ENCODE assay signal across 20 cellular contexts in genomic region chr11:107307991-107308390, GRCh38.
DNase-seq lines count a peak whose midpoint lies in the region; TF ChIP-seq lines count a peak whose summit lies in the region.
"Had no signal": no experiment of that assay in that cellular context is flagged by ENCODE, and none has a peak within 500 bp of the region (broad histone marks: within the 10 kb centered on the region; RNA-seq: fewer than 3 reads in every experiment).

No MANE protein-coding gene starts in this region.

- H3K4me3 ChIP-seq in A673 (ENCODE audit: low read depth, low read length, poor library complexity, severe bottlenecking) (no peak overlapping the region), testis (no peak overlapping the region)
- H3K4me3 ChIP-seq: GM23338, SJSA1 had no signal

- BruUV-seq in A673 (replicated peaks; lab: Mats Ljungman, UMichigan), result no TSS peak
- BruUV-seq in Calu3 (replicated peaks; lab: Mats Ljungman, UMichigan), result no TSS peak

- no peak for TF ChIP-seq CTCF in A673 (conservative IDR thresholded peaks at IDR 0.05; ENCODE audit: low read depth, low read length)
- TF ChIP-seq CTCF in testis (IDR thresholded peaks at IDR 0.05), result no peak
- TF ChIP-seq CTCF in Calu3 (IDR thresholded peaks at IDR 0.05; ENCODE audit: unreplicated experiment), result no peak

- CTCF ChIA-PET in A673 (lab: Charles Lee), result no interaction called here
- CTCF ChIA-PET in HEK293T (lab: Yijun Ruan, JAX), result no interaction called here
- CTCF ChIA-PET in Calu3 (lab: Charles Lee), result no interaction called here

- H3K27ac Mint-ChIP-seq in Calu3 (ENCODE audit: unreplicated experiment), result no peak overlapping the region
- H3K27ac Mint-ChIP-seq: B cell, GM23338, IgD-negative memory B cell had no signal

- no peak overlapping the region for H3K4me3 Mint-ChIP-seq in Calu3 (ENCODE audit: low read depth, unreplicated experiment)
- H3K4me3 Mint-ChIP-seq: B cell, GM23338, IgD-negative memory B cell had no signal

- no peak overlapping the region for H3K27ac ChIP-seq in A673 (ENCODE audit: low read depth, low read length, poor library complexity, severe bottlenecking)
- H3K27ac ChIP-seq in testis, result no peak overlapping the region
- H3K27ac ChIP-seq: SJSA1 had no signal

- H3K27me3 ChIP-seq in A673 (replicated peaks; ENCODE audit: insufficient read depth, low read depth, low read length, poor library complexity) (no peaks in the 10 kb centered on the region), testis (no peaks in the 10 kb centered on the region)
- H3K27me3 ChIP-seq: SJSA1 had no signal

- H3K4me1 ChIP-seq in A673 (ENCODE audit: insufficient read depth, low read length, poor library complexity, severe bottlenecking) (peaks cover 4% of the 10 kb centered on the region), testis (no peaks in the 10 kb centered on the region)
- H3K4me1 ChIP-seq: SJSA1 had no signal

- no peaks in the 10 kb centered on the region for H3K9me3 Mint-ChIP-seq in Calu3 (ENCODE audit: low read depth, unreplicated experiment)
- H3K9me3 Mint-ChIP-seq: GM23338 had no signal

- peak; percentile 11 for DNase-seq in NCI-H1105 treated with DMSO at 0.1 percent for 48 hours (lab: John Stamatoyannopoulos, UW)
- no peak for DNase-seq in NCI-H1105 (lab: John Stamatoyannopoulos, UW)
- peak; percentile 68 for DNase-seq in A673 (ENCODE audit: low spot score)
- DNase-seq in HEK293T (ENCODE audit: extremely low spot score), result peak; percentile 5
- peak; percentile 58 for DNase-seq in NCI-H2171 treated with DMSO at 0.1 percent for 48 hours (lab: John Stamatoyannopoulos, UW)
- DNase-seq in cardiac septum (ENCODE audit: low spot score), result no peak
- DNase-seq in testis, result no peak
- DNase-seq in Calu3, result no peak
- DNase-seq: DMS53, GDM1, HCEC 1CT, NCI-H146, NCI-H2029, NCI-H226, NCI-H510A treated with DMSO at 0.1 percent for 48 hours, T-helper 1 cell had no signal

- H3K27me3 Mint-ChIP-seq in Calu3 (ENCODE audit: unreplicated experiment), result no peaks in the 10 kb centered on the region
- H3K27me3 Mint-ChIP-seq: B cell, IgD-negative memory B cell had no signal

- H3K4me1 Mint-ChIP-seq in Calu3 (ENCODE audit: low read depth, unreplicated experiment), result no peaks in the 10 kb centered on the region
- H3K4me1 Mint-ChIP-seq: B cell, GM23338, IgD-negative memory B cell had no signal

- 77 to 80% methylated on average over 2 of the region's 2 CpGs for WGBS in testis, 2 donors

- POLR2A ChIA-PET in A673 (lab: Charles Lee; ENCODE audit: low non-redundant PET), result no interaction called here
- POLR2A ChIA-PET in HEK293T (lab: Yijun Ruan, JAX), result no interaction called here

- no peaks in the 10 kb centered on the region for H3K36me3 ChIP-seq in A673 (ENCODE audit: insufficient read depth, low read length, poor library complexity, severe bottlenecking)
- no peaks in the 10 kb centered on the region for H3K36me3 ChIP-seq in testis (ENCODE audit: low read depth, missing control alignments)
- H3K36me3 ChIP-seq: SJSA1 had no signal

- no peaks in the 10 kb centered on the region for H3K36me3 Mint-ChIP-seq in Calu3 (ENCODE audit: insufficient read depth, unreplicated experiment)

- H3K9me3 ChIP-seq in A673 (ENCODE audit: low read depth, low read length, poor library complexity, severe bottlenecking) (no peaks in the 10 kb centered on the region), testis (no peaks in the 10 kb centered on the region)
- H3K9me3 ChIP-seq: SJSA1 had no signal

- intact Hi-C loops in A673 (cut with micrococcal nuclease; ENCODE audit: unreplicated experiment), result no loop called here
- intact Hi-C loops in cardiac septum (cut with DNase I), result no loop called here
- intact Hi-C loops in testis (cut with DNase I; ENCODE audit: low total_unique reads), result no loop called here
- intact Hi-C loops in Calu3 (cut with micrococcal nuclease; ENCODE audit: unreplicated experiment), result no loop called here

- TF ChIP-seq POLR2A in testis (IDR thresholded peaks at IDR 0.05), result no peak

TF ChIP-seq in HEK293T, 16 proteins besides CTCF, POLR2A, EP300 and RAD21:
- no peak for TF ChIP-seq SUZ12 (IDR thresholded peaks at IDR 0.05)
- no peak for TF ChIP-seq FOXK2 (IDR thresholded peaks at IDR 0.05)
- no peak for TF ChIP-seq ZNF384 (IDR thresholded peaks at IDR 0.05)
- TF ChIP-seq TARDBP (IDR thresholded peaks at IDR 0.05), result no peak
- no peak for TF ChIP-seq ELF4 (IDR thresholded peaks at IDR 0.05)
- no peak for TF ChIP-seq LEF1 (IDR thresholded peaks at IDR 0.05; ENCODE audit: borderline replicate concordance)
- TF ChIP-seq ARNT (IDR thresholded peaks at IDR 0.05), result no peak
- no peak for TF ChIP-seq CTBP1 (IDR thresholded peaks at IDR 0.05; ENCODE audit: borderline replicate concordance)
- TF ChIP-seq FOXA1 (IDR thresholded peaks at IDR 0.05), result no peak
- TF ChIP-seq, protein P1, sequence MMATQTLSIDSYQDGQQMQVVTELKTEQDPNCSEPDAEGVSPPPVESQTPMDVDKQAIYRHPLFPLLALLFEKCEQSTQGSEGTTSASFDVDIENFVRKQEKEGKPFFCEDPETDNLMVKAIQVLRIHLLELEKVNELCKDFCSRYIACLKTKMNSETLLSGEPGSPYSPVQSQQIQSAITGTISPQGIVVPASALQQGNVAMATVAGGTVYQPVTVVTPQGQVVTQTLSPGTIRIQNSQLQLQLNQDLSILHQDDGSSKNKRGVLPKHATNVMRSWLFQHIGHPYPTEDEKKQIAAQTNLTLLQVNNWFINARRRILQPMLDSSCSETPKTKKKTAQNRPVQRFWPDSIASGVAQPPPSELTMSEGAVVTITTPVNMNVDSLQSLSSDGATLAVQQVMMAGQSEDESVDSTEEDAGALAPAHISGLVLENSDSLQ (IDR thresholded peaks at IDR 0.05), result no peak
- TF ChIP-seq L3MBTL2 (conservative IDR thresholded peaks at IDR 0.05), result no peak
- no peak for TF ChIP-seq BHLHE40 (IDR thresholded peaks at IDR 0.05; ENCODE audit: borderline replicate concordance)
- no peak for TF ChIP-seq SP1 (IDR thresholded peaks at IDR 0.05)
- no peak for TF ChIP-seq FOXM1 (IDR thresholded peaks at IDR 0.05; ENCODE audit: borderline replicate concordance)
- TF ChIP-seq NFRKB (IDR thresholded peaks at IDR 0.05), result no peak

Comparison
In these comparisons a context has a peak if more than half of its experiments do, and no peak if none do; other contexts are left out.
1. DNase-seq: peak in NCI-H1105 treated with DMSO at 0.1 percent for 48 hours (single experiment), A673 (single experiment), HEK293T (single experiment) and NCI-H2171 treated with DMSO at 0.1 percent for 48 hours (single experiment); none in NCI-H1105 (single experiment), cardiac septum (single experiment), testis (single experiment) and Calu3 (single experiment).